ENCODE assay signal across 8 cellular contexts in the genomic region with DNA sequence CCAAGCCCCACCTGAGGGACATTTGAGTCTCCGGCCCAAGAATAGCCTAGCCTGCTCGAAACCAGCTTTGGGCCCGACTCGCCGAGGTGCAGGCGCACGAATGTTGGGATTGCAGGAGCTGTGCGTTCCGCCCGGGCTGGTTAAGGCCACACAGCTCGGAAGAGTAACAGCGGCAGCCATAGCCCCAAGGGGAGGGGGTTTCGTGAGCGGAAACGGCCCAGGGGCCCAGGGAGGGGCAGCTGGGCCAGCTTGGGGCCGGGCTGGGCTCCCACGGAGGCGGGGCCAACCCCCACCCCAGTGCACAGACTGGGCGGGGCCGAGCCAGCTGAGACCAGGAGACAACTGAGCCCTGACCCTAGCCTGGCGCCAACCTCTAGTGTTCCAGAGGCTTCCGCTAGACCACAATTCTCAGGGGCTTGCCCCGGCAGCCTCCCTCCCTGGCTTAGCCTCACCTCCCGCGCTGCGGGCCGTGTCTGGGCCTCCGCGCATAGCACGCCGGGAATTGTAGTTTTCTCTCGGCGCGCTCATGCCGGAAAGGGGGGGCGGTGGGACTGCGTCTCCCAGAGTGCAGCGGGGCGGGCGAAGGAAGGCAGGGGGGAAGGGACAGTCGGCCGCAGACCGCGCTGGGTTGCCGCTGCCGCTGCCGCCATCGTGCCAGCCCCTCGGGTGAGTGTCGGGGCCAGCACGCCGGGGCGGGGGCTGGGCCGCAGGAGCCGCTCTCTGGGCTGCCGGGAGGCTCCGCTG. TPM values are rescaled to one million over a fixed set of nuclear protein-coding genes. Genes with fewer than 3 reads are reported as not detected.
DNase-seq lines count a peak whose midpoint lies in the region; ATAC-seq and TF ChIP-seq lines count a peak whose summit lies in the region.

A gene (plus strand): TSS at position 614 of the 744 bp plus-strand sequence. CDS start 18,198 bp downstream, outside the sequence.

- no peaks in the 10 kb centered on the region for H3K9me3 ChIP-seq in liver (ENCODE audit: control insufficient read depth in 4 of 4, low read length in 3 of 4)

- H3K36me3 ChIP-seq in liver (ENCODE audit: control insufficient read depth in 4 of 4, insufficient read depth in 3 of 4, low read depth in 1 of 4, low read length in 3 of 4): no peaks in the 10 kb centered on the region

- WGBS in liver: under 1% methylated on average over 57 of the region's 57 CpGs

- TF ChIP-seq CTCF in C4-2B (conservative IDR thresholded peaks at IDR 0.05) (no peak), liver (IDR thresholded peaks at IDR 0.05; ENCODE audit: low read depth, low read length, missing input control) (peak; percentile 0)

- DNase-seq in NCI-H82 (lab: John Stamatoyannopoulos, UW) (peak; percentile 99), dermis microvascular lymphatic vessel endothelial cell (ENCODE audit: low read depth in 2 of 2) (peak; percentile 83 to 91)
- DNase-seq in activated CD4-positive, alpha-beta T cell treated with anti-CD3 and anti-CD28 coated beads, Interleukin-2, amount 50 U/mL, for 48 hours: peak; percentile 96 to 97
- peak; percentile 93 for DNase-seq in stimulated activated CD4-positive, alpha-beta T cell treated with anti-CD3 and anti-CD28 coated beads, Interleukin-4, amount 100 ng/mL, for 4 hours

- H3K4me3 ChIP-seq in liver (ENCODE audit: low read depth in 1 of 3, low read length in 3 of 3): peak within 1 kb of the TSS; percentile 80 to 92 (median 84)

- peak within 1 kb of the TSS; percentile 81 to 95 for H3K9ac ChIP-seq in liver (ENCODE audit: low read depth in 1 of 2, low read length in 2 of 2)

- peak; percentile 62 for ATAC-seq in GM19395 (IDR thresholded peaks at IDR 0.05; ENCODE audit: unreplicated experiment)
- peak; percentile 42 for ATAC-seq in HG03565 (IDR thresholded peaks at IDR 0.05; ENCODE audit: unreplicated experiment)

- peak in 1 of 2 donors; percentile 49 for TF ChIP-seq RAD21 in liver (IDR thresholded peaks at IDR 0.05)

- H3K27ac ChIP-seq in C4-2B: peak within 1 kb of the TSS; percentile 95
- H3K27ac ChIP-seq in liver (ENCODE audit: low read depth in 1 of 2, low read length in 2 of 2): peak within 1 kb of the TSS; percentile 89 to 97

- no peaks in the 10 kb centered on the region for H3K27me3 ChIP-seq in liver (ENCODE audit: control insufficient read depth in 4 of 4, insufficient read depth in 4 of 4, low read length in 3 of 4)

- H3K4me1 ChIP-seq in liver (ENCODE audit: control insufficient read depth in 4 of 4, insufficient read depth in 4 of 4, low read length in 3 of 4): peaks cover 14 to 54% (median 42%) of the 10 kb centered on the region in 4 donors

TF ChIP-seq in liver, 16 proteins besides CTCF, POLR2A, EP300 and RAD21:
- TF ChIP-seq TAF1 (conservative IDR thresholded peaks at IDR 0.05) (no peak), HNF4A (conservative IDR thresholded peaks at IDR 0.05) (peak; percentile 35 to 36), HNF4G (IDR thresholded peaks at IDR 0.05) (no peak), JUND (IDR thresholded peaks at IDR 0.05) (no peak), FOXA2 (IDR thresholded peaks at IDR 0.05) (no peak), EGR1 (IDR thresholded peaks at IDR 0.05; ENCODE audit: low read depth in 2 of 2) (peak; percentile 51 to 71), SP1 (IDR thresholded peaks at IDR 0.05) (peak; percentile 84), RXRA (IDR thresholded peaks at IDR 0.05) (peak; percentile 72 to 74), FOXA1 (IDR thresholded peaks at IDR 0.05) (peak; percentile 81), GABPA (IDR thresholded peaks at IDR 0.05 in 1 of 2, conservative IDR thresholded peaks at IDR 0.05 in 1 of 2) (peak; percentile 45 to 87), YY1 (IDR thresholded peaks at IDR 0.05) (peak; percentile 92), NR2F2 (IDR thresholded peaks at IDR 0.05) (peak; percentile 87)
- TF ChIP-seq, protein P1, sequence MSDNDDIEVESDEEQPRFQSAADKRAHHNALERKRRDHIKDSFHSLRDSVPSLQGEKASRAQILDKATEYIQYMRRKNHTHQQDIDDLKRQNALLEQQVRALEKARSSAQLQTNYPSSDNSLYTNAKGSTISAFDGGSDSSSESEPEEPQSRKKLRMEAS (IDR thresholded peaks at IDR 0.05): peak; percentile 82
- TF ChIP-seq, protein P2, sequence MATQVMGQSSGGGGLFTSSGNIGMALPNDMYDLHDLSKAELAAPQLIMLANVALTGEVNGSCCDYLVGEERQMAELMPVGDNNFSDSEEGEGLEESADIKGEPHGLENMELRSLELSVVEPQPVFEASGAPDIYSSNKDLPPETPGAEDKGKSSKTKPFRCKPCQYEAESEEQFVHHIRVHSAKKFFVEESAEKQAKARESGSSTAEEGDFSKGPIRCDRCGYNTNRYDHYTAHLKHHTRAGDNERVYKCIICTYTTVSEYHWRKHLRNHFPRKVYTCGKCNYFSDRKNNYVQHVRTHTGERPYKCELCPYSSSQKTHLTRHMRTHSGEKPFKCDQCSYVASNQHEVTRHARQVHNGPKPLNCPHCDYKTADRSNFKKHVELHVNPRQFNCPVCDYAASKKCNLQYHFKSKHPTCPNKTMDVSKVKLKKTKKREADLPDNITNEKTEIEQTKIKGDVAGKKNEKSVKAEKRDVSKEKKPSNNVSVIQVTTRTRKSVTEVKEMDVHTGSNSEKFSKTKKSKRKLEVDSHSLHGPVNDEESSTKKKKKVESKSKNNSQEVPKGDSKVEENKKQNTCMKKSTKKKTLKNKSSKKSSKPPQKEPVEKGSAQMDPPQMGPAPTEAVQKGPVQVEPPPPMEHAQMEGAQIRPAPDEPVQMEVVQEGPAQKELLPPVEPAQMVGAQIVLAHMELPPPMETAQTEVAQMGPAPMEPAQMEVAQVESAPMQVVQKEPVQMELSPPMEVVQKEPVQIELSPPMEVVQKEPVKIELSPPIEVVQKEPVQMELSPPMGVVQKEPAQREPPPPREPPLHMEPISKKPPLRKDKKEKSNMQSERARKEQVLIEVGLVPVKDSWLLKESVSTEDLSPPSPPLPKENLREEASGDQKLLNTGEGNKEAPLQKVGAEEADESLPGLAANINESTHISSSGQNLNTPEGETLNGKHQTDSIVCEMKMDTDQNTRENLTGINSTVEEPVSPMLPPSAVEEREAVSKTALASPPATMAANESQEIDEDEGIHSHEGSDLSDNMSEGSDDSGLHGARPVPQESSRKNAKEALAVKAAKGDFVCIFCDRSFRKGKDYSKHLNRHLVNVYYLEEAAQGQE (IDR thresholded peaks at IDR 0.05): no peak
- TF ChIP-seq, protein P3, sequence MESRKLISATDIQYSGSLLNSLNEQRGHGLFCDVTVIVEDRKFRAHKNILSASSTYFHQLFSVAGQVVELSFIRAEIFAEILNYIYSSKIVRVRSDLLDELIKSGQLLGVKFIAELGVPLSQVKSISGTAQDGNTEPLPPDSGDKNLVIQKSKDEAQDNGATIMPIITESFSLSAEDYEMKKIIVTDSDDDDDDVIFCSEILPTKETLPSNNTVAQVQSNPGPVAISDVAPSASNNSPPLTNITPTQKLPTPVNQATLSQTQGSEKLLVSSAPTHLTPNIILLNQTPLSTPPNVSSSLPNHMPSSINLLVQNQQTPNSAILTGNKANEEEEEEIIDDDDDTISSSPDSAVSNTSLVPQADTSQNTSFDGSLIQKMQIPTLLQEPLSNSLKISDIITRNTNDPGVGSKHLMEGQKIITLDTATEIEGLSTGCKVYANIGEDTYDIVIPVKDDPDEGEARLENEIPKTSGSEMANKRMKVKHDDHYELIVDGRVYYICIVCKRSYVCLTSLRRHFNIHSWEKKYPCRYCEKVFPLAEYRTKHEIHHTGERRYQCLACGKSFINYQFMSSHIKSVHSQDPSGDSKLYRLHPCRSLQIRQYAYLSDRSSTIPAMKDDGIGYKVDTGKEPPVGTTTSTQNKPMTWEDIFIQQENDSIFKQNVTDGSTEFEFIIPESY (IDR thresholded peaks at IDR 0.05): peak; percentile 94
- TF ChIP-seq, protein P4, sequence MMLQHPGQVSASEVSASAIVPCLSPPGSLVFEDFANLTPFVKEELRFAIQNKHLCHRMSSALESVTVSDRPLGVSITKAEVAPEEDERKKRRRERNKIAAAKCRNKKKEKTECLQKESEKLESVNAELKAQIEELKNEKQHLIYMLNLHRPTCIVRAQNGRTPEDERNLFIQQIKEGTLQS (IDR thresholded peaks at IDR 0.05): no peak

RNA-seq across cellular contexts. Expression of the gene that starts here (rescaled TPM):
- 214 and 283 TPM in 2 replicates for total RNA-seq in dermis microvascular lymphatic vessel endothelial cell
- 10 to 100 TPM; 27.4 to 69.5 TPM for total RNA-seq in liver
- 10 to 100 TPM; 51.0 to 58.7 TPM for polyA plus RNA-seq in liver

Comparison
In these comparisons a context has a peak if more than half of its experiments do, and no peak if none do; other contexts are left out.
1. Peak in every context shown above with its lines: DNase-seq, ATAC-seq, H3K4me3 ChIP-seq and H3K27ac ChIP-seq.